In genomic region chr1:167663002-167663772, GRCh38 we compare ENCODE assay signal across 8 cellular contexts. TPM values are rescaled to one million over a fixed set of nuclear protein-coding genes. Genes with fewer than 3 reads are reported as not detected.
DNase-seq lines count a peak whose midpoint lies in the region; ATAC-seq and TF ChIP-seq lines count a peak whose summit lies in the region.

No MANE protein-coding gene starts in this region.

- no peak overlapping the region for H3K4me3 Mint-ChIP-seq in activated T-helper 17 cell treated with anti-CD3 and anti-CD28 coated beads, Interleukin-2, amount 50 U/mL, for 72 hours

- ATAC-seq in HG02610 (IDR thresholded peaks at IDR 0.05; ENCODE audit: unreplicated experiment) (peak; percentile 66), aorta (ENCODE audit: low FRiP score) (peak; percentile 37)
- peak; percentile 43 for ATAC-seq in activated T-helper 17 cell treated with anti-CD3 and anti-CD28 coated beads, Interleukin-2, amount 50 U/mL, for 72 hours (replicated peaks)

- H3K27me3 ChIP-seq in GM06990 (replicated peaks; ENCODE audit: control insufficient read depth, insufficient read depth, low read length) (no peaks in the 10 kb centered on the region), aorta (ENCODE audit: control insufficient read depth in 1 of 2, insufficient read depth in 2 of 2, low read length in 1 of 2) (no peaks in the 10 kb centered on the region)

- H3K36me3 ChIP-seq in GM06990 (ENCODE audit: control insufficient read depth, insufficient read depth, low read length), result peaks cover 4% of the 10 kb centered on the region
- H3K36me3 ChIP-seq in aorta (ENCODE audit: control insufficient read depth in 1 of 2, insufficient read depth in 2 of 2, low read length in 1 of 2), result no peaks in the 10 kb centered on the region

- H3K27ac ChIP-seq in aorta (ENCODE audit: low read depth in 1 of 2, low read length in 2 of 2), result no peak overlapping the region

- no peak for TF ChIP-seq CTCF in GM06990 (IDR thresholded peaks at IDR 0.05; ENCODE audit: insufficient read depth, low read length, poor library complexity, severe bottlenecking)

- H3K4me1 Mint-ChIP-seq in activated T-helper 17 cell treated with anti-CD3 and anti-CD28 coated beads, Interleukin-2, amount 50 U/mL, for 72 hours, result peaks cover 43% of the 10 kb centered on the region

- no peaks in the 10 kb centered on the region for H3K27me3 Mint-ChIP-seq in activated T-helper 17 cell treated with anti-CD3 and anti-CD28 coated beads, Interleukin-2, amount 50 U/mL, for 72 hours

- H3K4me3 ChIP-seq in GM06990 (replicated peaks; ENCODE audit: low read depth, low read length), result no peak overlapping the region
- H3K4me3 ChIP-seq in aorta (ENCODE audit: low read length in 2 of 2), result no peak overlapping the region

- no peaks in the 10 kb centered on the region for H3K4me1 ChIP-seq in aorta (ENCODE audit: control insufficient read depth in 1 of 2, insufficient read depth in 2 of 2, low read length in 2 of 2)

- WGBS in aorta, 2 donors, result 59 to 70% methylated on average over 8 of the region's 8 CpGs

- H3K36me3 Mint-ChIP-seq in activated T-helper 17 cell treated with anti-CD3 and anti-CD28 coated beads, Interleukin-2, amount 50 U/mL, for 72 hours (ENCODE audit: low read depth), result peaks cover 93% of the 10 kb centered on the region

- H3K9me3 ChIP-seq in aorta (ENCODE audit: control insufficient read depth, low read length), result no peaks in the 10 kb centered on the region

- H3K27ac Mint-ChIP-seq in activated T-helper 17 cell treated with anti-CD3 and anti-CD28 coated beads, Interleukin-2, amount 50 U/mL, for 72 hours, result peak overlapping the region; percentile 34

- no peaks in the 10 kb centered on the region for H3K9me3 Mint-ChIP-seq in activated T-helper 17 cell treated with anti-CD3 and anti-CD28 coated beads, Interleukin-2, amount 50 U/mL, for 72 hours

- intact Hi-C loops in aorta (cut with DNase I), result no loop called here

- peak; percentile 29 for DNase-seq in GM06990 (ENCODE audit: extremely low read depth, insufficient read length)
- peak; percentile 66 for DNase-seq in iris pigment epithelial cell (ENCODE audit: low read depth)
- DNase-seq in aorta, result no peak
- no peak for DNase-seq in HK-2 (ENCODE audit: unreplicated experiment)
- no peak for DNase-seq in GDM1 (lab: John Stamatoyannopoulos, UW)
- DNase-seq in DMS153 treated with DMSO at 0.1 percent for 48 hours (lab: John Stamatoyannopoulos, UW; ENCODE audit: unreplicated experiment), result no peak

RNA-seq across cellular contexts. Expression of gene RCSD1, which starts 33.2 kb away (rescaled TPM):
- total RNA-seq in activated T-helper 17 cell treated with anti-CD3 and anti-CD28 coated beads, Interleukin-2, amount 50 U/mL, for 72 hours, result 10 to 100 TPM; 69.0 to 75.5 TPM
- total RNA-seq in aorta, result 10 to 100 TPM; 11.2 to 17.9 TPM
- 1 to 10 TPM; 8.7 to 9.9 TPM for polyA plus RNA-seq in aorta

RNA-seq across cellular contexts. Expression of gene MPZL1, which starts 58.6 kb away (rescaled TPM):
- 10 to 100 TPM; 24.4 to 27.0 TPM for total RNA-seq in activated T-helper 17 cell treated with anti-CD3 and anti-CD28 coated beads, Interleukin-2, amount 50 U/mL, for 72 hours
- total RNA-seq in aorta, result 100 to 1,000 TPM; 101 to 148 TPM
- 10 to 100 TPM; 21.7 to 58.8 TPM for polyA plus RNA-seq in aorta

Comparison
In these comparisons a context has a peak if more than half of its experiments do, and no peak if none do; other contexts are left out.
1. DNase-seq: peak in GM06990 (single experiment) and iris pigment epithelial cell (single experiment); none in aorta (0 of 2), HK-2 (single experiment), GDM1 (single experiment) and DMS153 treated with DMSO at 0.1 percent for 48 hours (single experiment).
2. Peak in every context shown above with its lines, with median percentiles within 50 percentile points of each other: ATAC-seq.